21 cellular contexts compared by ENCODE assay signal in genomic region chr22:32351875-32352274, GRCh38. TPM values are rescaled to one million over a fixed set of nuclear protein-coding genes. Genes with fewer than 3 reads are reported as not detected.
"Had no signal": no experiment of that assay in that cellular context is flagged by ENCODE, and none has a peak within 500 bp of the region (broad histone marks: within the 10 kb centered on the region; RNA-seq: fewer than 3 reads in every experiment).

No MANE protein-coding gene starts in this region.

RNA-seq across cellular contexts. Expression of gene RFPL3, which starts 5.8 kb away (rescaled TPM):
- total RNA-seq: activated naive CD4-positive, alpha-beta T cell treated with anti-CD3 and anti-CD28 coated beads for 36 hours; activated naive CD4-positive, alpha-beta T cell treated with anti-CD3 and anti-CD28 coated beads, Interleukin-2, amount 50 U/mL, for 72 hours; activated naive CD8-positive, alpha-beta T cell treated with anti-CD3 and anti-CD28 coated beads for 36 hours; activated naive CD8-positive, alpha-beta T cell treated with anti-CD3 and anti-CD28 coated beads, Interleukin-2, amount 10 ng/mL, durations not matched to agents 7 days and 5 days; activated T-cell treated with anti-CD3 and anti-CD28 coated beads, Interleukin-2, amount 50 U/mL, for 4 hours; activated T-cell treated with anti-CD3 and anti-CD28 coated beads, Interleukin-2, amount 50 U/mL, for 72 hours; activated T-helper 1 cell treated with anti-CD3 and anti-CD28 coated beads, Interleukin-12 subunit alpha, Interleukin-12 subunit beta, Interleukin-2, Interleukin-4 antibody, amounts not matched to agents 30 ng/mL and 10 ng/mL and 1 ng/mL, durations not matched to agents 14 hours and 24 hours and 36 hours; activated T-helper 17 cell treated with anti-CD3 and anti-CD28 coated beads, Interleukin-2, amount 50 U/mL, for 72 hours; activated T-helper 2 cell treated with anti-CD3 and anti-CD28 coated beads, Interferon-gamma antibody, Interleukin-2, Interleukin-4, amounts not matched to agents 10 μg/mL and 5 μg/mL and 100 μg/mL, durations not matched to agents 14 hours and 24 hours and 36 hours; adrenal gland; aorta; ascending aorta; astrocyte; body of pancreas; breast epithelium; bronchial epithelial cell; cardiac muscle cell; cardiac septum; cerebellum; chondrocyte had no signal
- polyA plus RNA-seq: adipose tissue, adrenal gland, aorta, cardiac muscle cell had no signal
